Comparison of ENCODE assay signal across 15 cellular contexts in genomic region chr9:121217609-121218292, GRCh38. TPM values are rescaled to one million over a fixed set of nuclear protein-coding genes. Genes with fewer than 3 reads are reported as not detected.
DNase-seq lines count a peak whose midpoint lies in the region; ATAC-seq and TF ChIP-seq lines count a peak whose summit lies in the region.
"Had no signal": no experiment of that assay in that cellular context is flagged by ENCODE, and none has a peak within 500 bp of the region (broad histone marks: within the 10 kb centered on the region; RNA-seq: fewer than 3 reads in every experiment).

No MANE protein-coding gene starts in this region.

- TF ChIP-seq CTCF in foreskin fibroblast (IDR thresholded peaks at IDR 0.05; ENCODE audit: low read depth, low read length) (no peak), thyroid gland (IDR thresholded peaks at IDR 0.05) (no peak)

- intact Hi-C loops in thyroid gland (cut with DNase I), result no loop called here

- DNase-seq in foreskin fibroblast (peak; percentile 44 to 68), thyroid gland (no peak), T1000 (lab: John Stamatoyannopoulos, UW) (no peak), NAMALWA (ENCODE audit: low spot score) (no peak), globus pallidus (ENCODE audit: low spot score) (no peak)
- DNase-seq: activated CD4-positive, alpha-beta T cell treated with anti-CD3 and anti-CD28 coated beads, Interleukin-2, amount 50 U/mL, for 48 hours; body of pancreas; DMS79 treated with DMSO at 0.1 percent for 48 hours; gastrocnemius medialis; NCI-H1105; Peyer's patch had no signal

- no peak for TF ChIP-seq POLR2A in thyroid gland (IDR thresholded peaks at IDR 0.05)

- 97% methylated on average over 4 of the region's 4 CpGs for WGBS in thyroid gland, 2 donors

- ATAC-seq in GM18868 (IDR thresholded peaks at IDR 0.05; ENCODE audit: unreplicated experiment), result peak; percentile 96
- peak; percentile 78 for ATAC-seq in GM21786 (IDR thresholded peaks at IDR 0.05; ENCODE audit: unreplicated experiment)
- ATAC-seq in HG03460 (IDR thresholded peaks at IDR 0.05; ENCODE audit: unreplicated experiment), result peak; percentile 69
- ATAC-seq: body of pancreas, gastrocnemius medialis had no signal

- H3K27ac ChIP-seq in thyroid gland, result no peak overlapping the region
- H3K27ac ChIP-seq: body of pancreas, gastrocnemius medialis, Peyer's patch, thoracic aorta had no signal

- no peaks in the 10 kb centered on the region for H3K27me3 ChIP-seq in thyroid gland
- H3K27me3 ChIP-seq: body of pancreas, gastrocnemius medialis, Peyer's patch had no signal

- peaks cover 0 to 7% of the 10 kb centered on the region in 2 donors for H3K4me1 ChIP-seq in thyroid gland
- H3K4me1 ChIP-seq: Peyer's patch had no signal

- no peaks in the 10 kb centered on the region for H3K9me3 ChIP-seq in thyroid gland
- H3K9me3 ChIP-seq: body of pancreas, gastrocnemius medialis, Peyer's patch, thoracic aorta had no signal

- H3K4me3 ChIP-seq in foreskin fibroblast (ENCODE audit: low read depth in 1 of 2, low read length in 2 of 2), result no peak overlapping the region
- no peak overlapping the region for H3K4me3 ChIP-seq in thyroid gland (replicated peaks in 1 of 3)
- H3K4me3 ChIP-seq: body of pancreas, gastrocnemius medialis, Peyer's patch, thoracic aorta had no signal

- H3K36me3 ChIP-seq in thyroid gland, result no peaks in the 10 kb centered on the region
- H3K36me3 ChIP-seq: gastrocnemius medialis, Peyer's patch, thoracic aorta had no signal

RNA-seq across cellular contexts. Expression of gene RAB14, which starts 16.1 kb away (rescaled TPM):
- total RNA-seq in thyroid gland, result 10 to 100 TPM; 44.6 to 55.8 (median 49.1) TPM

RNA-seq across cellular contexts. Expression of gene GSN, which starts 50.2 kb away (rescaled TPM):
- total RNA-seq in thyroid gland, result 1,000 to 10,000 TPM; 1,151 to 1,624 (median 1,443) TPM

Comparison
In these comparisons a context has a peak if more than half of its experiments do, and no peak if none do; other contexts are left out.
1. DNase-seq: peak in foreskin fibroblast (2 of 2); none in thyroid gland (0 of 2), T1000 (single experiment), NAMALWA (single experiment) and globus pallidus (single experiment).
2. Peak in every context shown above with its lines, with median percentiles within 50 percentile points of each other: ATAC-seq.